ENCODE assay signal across 26 cellular contexts in genomic region chr7:132371948-132372347, GRCh38.
DNase-seq lines count a peak whose midpoint lies in the region; ATAC-seq, FAIRE-seq and TF ChIP-seq lines count a peak whose summit lies in the region.
"Had no signal": no experiment of that assay in that cellular context is flagged by ENCODE, and none has a peak within 500 bp of the region (broad histone marks: within the 10 kb centered on the region; RNA-seq: fewer than 3 reads in every experiment).

No MANE protein-coding gene starts in this region.

- H3K27ac ChIP-seq in HepG2 (ENCODE audit: extremely low read length, insufficient read depth, low read length), result no peak overlapping the region
- H3K27ac ChIP-seq in right lobe of liver, result no peak overlapping the region
- H3K27ac ChIP-seq: 22Rv1, BLaER1 had no signal

- POLR2A ChIA-PET in HepG2 (lab: Yijun Ruan, JAX), result no interaction called here
- POLR2A ChIA-PET in WTC11 (lab: Charles Lee), result no interaction called here

- H3K27ac Mint-ChIP-seq in WTC11 (no peak overlapping the region), nephron progenitor cell (no peak overlapping the region)
- H3K27ac Mint-ChIP-seq: CD14-positive monocyte; CD4-positive, alpha-beta memory T cell; CD4-positive, CD25-positive, alpha-beta regulatory T cell; CD8-positive, alpha-beta memory T cell had no signal

- no peak overlapping the region for H3K9ac ChIP-seq in HepG2 (ENCODE audit: insufficient read depth, low read depth, low read length)
- H3K9ac ChIP-seq: BLaER1 had no signal

- H3K36me3 ChIP-seq in HepG2 (replicated peaks in 1 of 2; ENCODE audit: control insufficient read depth in 1 of 2, insufficient read depth in 2 of 2, low read length in 2 of 2) (no peaks in the 10 kb centered on the region), right lobe of liver (no peaks in the 10 kb centered on the region)
- H3K36me3 ChIP-seq: BE2C, BLaER1 had no signal

- TF ChIP-seq POLR2A in HepG2 (IDR thresholded peaks at IDR 0.05; ENCODE audit: insufficient read depth in 1 of 2, low read depth in 2 of 2, low read length in 2 of 2) (no peak), right lobe of liver (IDR thresholded peaks at IDR 0.05) (no peak)

- no peaks in the 10 kb centered on the region for H4K20me1 ChIP-seq in HepG2 (ENCODE audit: insufficient read depth, low read length)
- H4K20me1 ChIP-seq: BLaER1 had no signal

- TF ChIP-seq RAD21 in HepG2 (CRISPR knock-in tag; IDR thresholded peaks at IDR 0.05), result no peak

- TF ChIP-seq CTCF in HepG2 (CRISPR knock-in tag; IDR thresholded peaks at IDR 0.05) (no peak), right lobe of liver (IDR thresholded peaks at IDR 0.05) (no peak), WTC11 (IDR thresholded peaks at IDR 0.05) (no peak), nephron progenitor cell (IDR thresholded peaks at IDR 0.05) (no peak)

- H3K9me3 ChIP-seq in HepG2 (ENCODE audit: low read length) (no peaks in the 10 kb centered on the region), right lobe of liver (no peaks in the 10 kb centered on the region)
- H3K9me3 ChIP-seq: BE2C, BLaER1 had no signal

- no TSS peak for BruUV-seq in HepG2 (replicated peaks; lab: Mats Ljungman, UMichigan)

- H3K79me2 ChIP-seq in HepG2 (ENCODE audit: insufficient read depth, low read length), result no peaks in the 10 kb centered on the region

- in situ Hi-C loops in HepG2 (cut with HindIII; ENCODE audit: extremely low pct_ligation_motif_present, low pct_unique_long_range_greater_than_20kb), result no loop called here

- H3K27me3 Mint-ChIP-seq in WTC11 (ENCODE audit: low read depth), result peaks cover 9% of the 10 kb centered on the region
- H3K27me3 Mint-ChIP-seq in nephron progenitor cell (ENCODE audit: low read depth, poor library complexity), result peaks cover 58% of the 10 kb centered on the region
- H3K27me3 Mint-ChIP-seq: CD4-positive, CD25-positive, alpha-beta regulatory T cell had no signal

- H3K4me2 ChIP-seq in HepG2 (ENCODE audit: low read depth, low read length), result no peak overlapping the region
- H3K4me2 ChIP-seq: BLaER1 had no signal

- H3K36me3 Mint-ChIP-seq in WTC11 (no peaks in the 10 kb centered on the region), nephron progenitor cell (ENCODE audit: low read depth) (no peaks in the 10 kb centered on the region)
- H3K36me3 Mint-ChIP-seq: CD14-positive monocyte; CD4-positive, alpha-beta memory T cell; CD4-positive, CD25-positive, alpha-beta regulatory T cell; CD8-positive, alpha-beta memory T cell had no signal

- H3K4me1 ChIP-seq in HepG2 (ENCODE audit: insufficient read depth, low read length) (no peaks in the 10 kb centered on the region), right lobe of liver (peaks cover 0 to 7% (median 0%) of the 10 kb centered on the region in 4 donors)
- H3K4me1 ChIP-seq: BLaER1 had no signal

- no peak for DNase-seq in HepG2 (ENCODE audit: low spot score)
- no peak for DNase-seq in right lobe of liver
- no peak for DNase-seq in WTC11 (ENCODE audit: low spot score)
- peak; percentile 5 for DNase-seq in mesenteric fat pad (ENCODE audit: low spot score)
- DNase-seq in nephron progenitor cell, result no peak
- DNase-seq: ACHN; BE2C; C1 segment of cervical spinal cord; CD4-positive, alpha-beta memory T cell; CD4-positive, CD25-positive, alpha-beta regulatory T cell; CD8-positive, alpha-beta memory T cell; COR-L47; DMS 273 treated with DMSO at 0.1 percent for 48 hours; DMS153; DMS53; DMS79; DND-41; EL; GDM1 had no signal

- no peak overlapping the region for H3K4me3 ChIP-seq in HepG2 (replicated peaks in 1 of 3; ENCODE audit: insufficient read depth in 1 of 3, low read depth in 2 of 3, low read length in 3 of 3)
- H3K4me3 ChIP-seq in right lobe of liver, result no peak overlapping the region
- H3K4me3 ChIP-seq: BLaER1, GM12878 had no signal

- ATAC-seq in HepG2 (no peak), right lobe of liver (no peak), WTC11 (no peak), HG03439 (IDR thresholded peaks at IDR 0.05; ENCODE audit: unreplicated experiment) (no peak)
- ATAC-seq: GM12878 had no signal

- H3K4me1 Mint-ChIP-seq in WTC11, result peaks cover 9% of the 10 kb centered on the region
- H3K4me1 Mint-ChIP-seq in nephron progenitor cell, result peaks cover 5% of the 10 kb centered on the region
- H3K4me1 Mint-ChIP-seq: CD14-positive monocyte; CD4-positive, alpha-beta memory T cell; CD4-positive, CD25-positive, alpha-beta regulatory T cell; CD8-positive, alpha-beta memory T cell had no signal

- WGBS in HepG2 (ENCODE audit: low lambda C conversion rate), result 0% methylated on average over 3 of the region's 3 CpGs
- 65% methylated on average over 3 of the region's 3 CpGs for WGBS in right lobe of liver (ENCODE audit: insufficient coverage, low coverage, low lambda C conversion rate, missing lambda C conversion rate)

- H3K4me3 Mint-ChIP-seq in WTC11 (no peak overlapping the region), nephron progenitor cell (no peak overlapping the region)
- H3K4me3 Mint-ChIP-seq: CD14-positive monocyte; CD4-positive, alpha-beta memory T cell; CD4-positive, CD25-positive, alpha-beta regulatory T cell; CD8-positive, alpha-beta memory T cell had no signal

- no peak overlapping the region for H2AFZ ChIP-seq in HepG2 (ENCODE audit: low read length)

- CTCF ChIA-PET in HepG2 (lab: Yijun Ruan, JAX; ENCODE audit: low intra/inter-chr PET ratio, low total read pairs) (no interaction called here), WTC11 (lab: Charles Lee) (no interaction called here)

- TF ChIP-seq EP300 in HepG2 (IDR thresholded peaks at IDR 0.05; ENCODE audit: low read depth in 2 of 2, low read length in 2 of 2) (no peak), HepG2 (CRISPR knock-in tag; IDR thresholded peaks at IDR 0.05; ENCODE audit: borderline replicate concordance) (no peak)

- H3K9me3 Mint-ChIP-seq in WTC11 (no peaks in the 10 kb centered on the region), nephron progenitor cell (no peaks in the 10 kb centered on the region)
- H3K9me3 Mint-ChIP-seq: CD4-positive, alpha-beta memory T cell; CD8-positive, alpha-beta memory T cell had no signal

- FAIRE-seq in HepG2 (lab: Jason Lieb, UNC), result no peak
- FAIRE-seq: GM12878, GM12892, GM18507 had no signal

- peaks cover 0 to 5% of the 10 kb centered on the region in 2 experiments; a peak in 2 of 5 replicates for H3K27me3 ChIP-seq in HepG2 (ENCODE audit: control insufficient read depth in 1 of 2, insufficient read depth in 2 of 2, low read length in 2 of 2)
- H3K27me3 ChIP-seq in right lobe of liver, result no peaks in the 10 kb centered on the region
- H3K27me3 ChIP-seq: BE2C, BLaER1 had no signal

- intact Hi-C loops in HepG2 (cut with micrococcal nuclease; ENCODE audit: unreplicated experiment), result no loop called here
- intact Hi-C loops in right lobe of liver (cut with DNase I), result no loop called here

TF ChIP-seq in HepG2, 621 proteins besides CTCF, POLR2A, EP300 and RAD21 (continues in another document):
- TF ChIP-seq SUZ12 (IDR thresholded peaks at IDR 0.05; ENCODE audit: low read depth, low read length), result no peak
- TF ChIP-seq MAZ (IDR thresholded peaks at IDR 0.05; ENCODE audit: borderline replicate concordance, low read depth, low read length), result no peak
- no peak for TF ChIP-seq MAZ (CRISPR knock-in tag; IDR thresholded peaks at IDR 0.05; ENCODE audit: low read depth)
- peak; percentile 77 for TF ChIP-seq USF2 (IDR thresholded peaks at IDR 0.05; ENCODE audit: low read depth, low read length)
- TF ChIP-seq USF2 (CRISPR knock-in tag; IDR thresholded peaks at IDR 0.05; ENCODE audit: borderline replicate concordance), result no peak

TF ChIP-seq in WTC11, 78 proteins besides CTCF, POLR2A, EP300 and RAD21:
- TF ChIP-seq IRF2 (CRISPR knock-in tag; IDR thresholded peaks at IDR 0.05; ENCODE audit: borderline replicate concordance, low read depth) (no peak), USF2 (CRISPR knock-in tag; IDR thresholded peaks at IDR 0.05) (peak; percentile 37; the same call in 1 of the 2 replicates)
